Comparison of ENCODE assay signal across 8 cellular contexts in the genomic region with DNA sequence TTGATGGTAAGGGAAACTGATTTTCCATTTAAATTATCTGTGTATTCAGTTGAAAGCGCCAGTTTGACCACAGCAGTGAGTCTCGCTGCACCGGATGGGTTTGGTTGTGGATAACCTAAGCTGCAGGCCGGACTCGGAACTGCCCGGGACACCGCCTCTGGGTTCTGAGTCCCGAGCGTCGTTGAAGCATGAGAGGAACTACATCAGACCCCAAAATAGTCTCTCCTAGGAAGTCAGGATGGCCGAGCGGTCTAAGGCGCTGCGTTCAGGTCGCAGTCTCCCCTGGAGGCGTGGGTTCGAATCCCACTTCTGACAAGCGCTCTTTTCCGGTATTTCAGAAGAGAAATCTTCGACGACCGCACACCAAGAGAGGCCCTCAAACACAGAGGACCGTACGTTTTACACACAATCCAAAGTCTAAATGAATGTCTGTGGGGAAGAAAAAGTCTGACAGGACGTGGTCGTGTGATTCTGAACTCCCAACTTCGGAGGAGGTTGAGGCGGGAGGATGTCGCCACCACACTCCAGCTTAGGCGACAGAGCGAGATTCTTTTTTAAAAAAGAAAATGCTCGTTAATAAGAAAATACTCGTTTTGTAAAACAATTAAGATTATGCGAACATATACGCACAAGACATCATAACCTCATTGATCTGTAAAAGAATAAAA. TPM values are rescaled to one million over a fixed set of nuclear protein-coding genes. Genes with fewer than 3 reads are reported as not detected.
DNase-seq lines count a peak whose midpoint lies in the region; ATAC-seq, FAIRE-seq and TF ChIP-seq lines count a peak whose summit lies in the region.

No MANE protein-coding gene starts in this region.

- dilution Hi-C loops in endothelial cell of umbilical vein (cut with MboI; ENCODE audit: extremely low pct_ligation_motif_present, low sequenced_read_pairs): loop anchor here (25.0 kb wide), 1 partner anchor 112 kb away; the partner anchor contains the start of gene CCL17

- H3K27ac Mint-ChIP-seq in CD4-positive, CD25-positive, alpha-beta regulatory T cell: no peak overlapping the region

- no peaks in the 10 kb centered on the region for H3K79me2 ChIP-seq in endothelial cell of umbilical vein (ENCODE audit: control insufficient read depth, insufficient read depth, low read length)

- no peak for TF ChIP-seq CTCF in HL-60 (IDR thresholded peaks at IDR 0.05; ENCODE audit: insufficient read depth, low read length)
- peak in 1 of 2 donors; percentile 7 for TF ChIP-seq CTCF in endothelial cell of umbilical vein (IDR thresholded peaks at IDR 0.05; ENCODE audit: extremely low read depth in 1 of 2, insufficient read depth in 1 of 2, low read depth in 1 of 2, low read length in 2 of 2)

- no peaks in the 10 kb centered on the region for H3K9me3 ChIP-seq in CD4-positive, CD25-positive, alpha-beta regulatory T cell (ENCODE audit: control insufficient read depth in 2 of 2, low read length in 2 of 2)
- no peaks in the 10 kb centered on the region for H3K9me3 ChIP-seq in NT2/D1 (ENCODE audit: insufficient read depth, low read length)
- H3K9me3 ChIP-seq in endothelial cell of umbilical vein (replicated peaks; ENCODE audit: control insufficient read depth, insufficient read depth, low read length): no peaks in the 10 kb centered on the region

- no peak overlapping the region for H3K4me3 Mint-ChIP-seq in CD4-positive, CD25-positive, alpha-beta regulatory T cell

- H3K36me3 ChIP-seq in CD4-positive, CD25-positive, alpha-beta regulatory T cell (ENCODE audit: control insufficient read depth, insufficient read depth, low read length): no peaks in the 10 kb centered on the region
- H3K36me3 ChIP-seq in NT2/D1 (ENCODE audit: insufficient read depth, insufficient read length, low read length) (no peaks in the 10 kb centered on the region), endothelial cell of umbilical vein (ENCODE audit: control insufficient read depth in 2 of 2, extremely low read depth in 1 of 2, insufficient read depth in 2 of 2, low read length in 2 of 2) (no peaks in the 10 kb centered on the region)

- POLR2A ChIA-PET in endothelial cell of umbilical vein (lab: Charles Lee): interaction anchor here (1.0 kb wide), 2 partner anchors 54 to 117 kb away, joined by 4 read pairs; partner anchors contain the start of gene ARL2BP

- no peaks in the 10 kb centered on the region for H3K27me3 ChIP-seq in CD4-positive, CD25-positive, alpha-beta regulatory T cell (ENCODE audit: control insufficient read depth, insufficient read depth, low read length)
- H3K27me3 ChIP-seq in HL-60 (ENCODE audit: insufficient read depth, poor library complexity, severe bottlenecking): no peaks in the 10 kb centered on the region
- H3K27me3 ChIP-seq in NT2/D1 (ENCODE audit: insufficient read depth, insufficient read length): no peaks in the 10 kb centered on the region
- no peaks in the 10 kb centered on the region for H3K27me3 ChIP-seq in endothelial cell of umbilical vein (ENCODE audit: control insufficient read depth in 2 of 2, insufficient read depth in 2 of 2, low read length in 2 of 2)

- H3K4me3 ChIP-seq in CD4-positive, CD25-positive, alpha-beta regulatory T cell (ENCODE audit: low read depth, low read length): peak overlapping the region; percentile 90
- H3K4me3 ChIP-seq in HL-60 (replicated peaks; ENCODE audit: insufficient read depth, low read length) (peak overlapping the region; percentile 33), NT2/D1 (ENCODE audit: insufficient read length, low read depth) (peak overlapping the region; percentile 58), endothelial cell of umbilical vein (replicated peaks in 1 of 3; ENCODE audit: insufficient read depth in 1 of 3, low read depth in 1 of 3, low read length in 3 of 3) (peak overlapping the region; percentile 23 to 60 (median 31))

- ATAC-seq in CD4-positive, CD25-positive, alpha-beta regulatory T cell (ENCODE audit: low read depth in 2 of 2): peak; percentile 36 to 45
- peak; percentile 41 for ATAC-seq in GM19467 (IDR thresholded peaks at IDR 0.05; ENCODE audit: unreplicated experiment)

- H4K20me1 ChIP-seq in endothelial cell of umbilical vein (replicated peaks; ENCODE audit: control insufficient read depth, extremely low read depth, insufficient read depth, low read length): no peaks in the 10 kb centered on the region

- peak; percentile 43 for TF ChIP-seq POLR2A in endothelial cell of umbilical vein (IDR thresholded peaks at IDR 0.05; ENCODE audit: low read depth, low read length)

- H3K27ac ChIP-seq in CD4-positive, CD25-positive, alpha-beta regulatory T cell (ENCODE audit: insufficient read depth, low read length, poor library complexity, severe bottlenecking): peak overlapping the region; percentile 86
- H3K27ac ChIP-seq in HL-60 (replicated peaks): peak overlapping the region; percentile 47
- peak overlapping the region; percentile 35 for H3K27ac ChIP-seq in endothelial cell of umbilical vein (ENCODE audit: insufficient read depth, low read depth, low read length)

- BruUV-seq in endothelial cell of umbilical vein (replicated peaks; lab: Mats Ljungman, UMichigan): no TSS peak

- H3K9ac ChIP-seq in NT2/D1 (ENCODE audit: insufficient read length, low read depth): peak overlapping the region; percentile 62
- peak overlapping the region; percentile 69 for H3K9ac ChIP-seq in endothelial cell of umbilical vein (replicated peaks; ENCODE audit: extremely low read depth, insufficient read depth, low read length)

- H2AFZ ChIP-seq in endothelial cell of umbilical vein (ENCODE audit: low read depth, low read length): peak overlapping the region; percentile 85

- peaks cover 5% of the 10 kb centered on the region for H3K27me3 Mint-ChIP-seq in CD4-positive, CD25-positive, alpha-beta regulatory T cell

- no peak for FAIRE-seq in endothelial cell of umbilical vein (lab: Jason Lieb, UNC)

- CTCF ChIA-PET in endothelial cell of umbilical vein (lab: Charles Lee): interaction anchor here (0.7 to 15.9 kb wide), 31 partner anchors 9 to 334 kb away, joined by 3 to 507 read pairs (median 5); partner anchors contain the start of genes ARL2BP, CIAPIN1, COQ9 and CPNE2

- peaks cover 0 to 3% (median 0%) of the 10 kb centered on the region in 7 donors for H3K9me3 Mint-ChIP-seq in CD4-positive, CD25-positive, alpha-beta regulatory T cell

- peak; percentile 75 to 88 (median 86) for DNase-seq in CD4-positive, CD25-positive, alpha-beta regulatory T cell
- DNase-seq in HL-60 (ENCODE audit: low read depth in 1 of 2, low spot score in 1 of 2) (peak; percentile 84 to 90), NT2/D1 (ENCODE audit: low read depth, low spot score) (peak; percentile 90), endothelial cell of umbilical vein (ENCODE audit: low read depth, low spot score) (peak; percentile 95), midbrain (lab: John Stamatoyannopoulos, UW) (peak; percentile 94)
- DNase-seq in activated CD8-positive, alpha-beta memory T cell treated with anti-CD3 and anti-CD28 coated beads, Interleukin-2, amount 50 U/mL, for 4 hours: peak; percentile 74
- DNase-seq in stimulated activated CD8-positive, alpha-beta memory T cell treated with anti-CD3 and anti-CD28 coated beads, Interleukin-2, amount 100 ng/mL, for 1 hour (ENCODE audit: low read depth in 2 of 2): peak; percentile 56 to 62

- H3K4me1 Mint-ChIP-seq in CD4-positive, CD25-positive, alpha-beta regulatory T cell: peaks cover 0 to 12% (median 4%) of the 10 kb centered on the region in 4 donors

- peaks cover 19% of the 10 kb centered on the region for H3K4me1 ChIP-seq in CD4-positive, CD25-positive, alpha-beta regulatory T cell (ENCODE audit: control insufficient read depth, insufficient read depth, low read length, poor library complexity, severe bottlenecking)
- peaks cover 6% of the 10 kb centered on the region for H3K4me1 ChIP-seq in NT2/D1 (ENCODE audit: insufficient read depth, insufficient read length)
- peaks cover 17% of the 10 kb centered on the region for H3K4me1 ChIP-seq in endothelial cell of umbilical vein (ENCODE audit: control insufficient read depth, extremely low read depth, insufficient read depth, low read length)

- intact Hi-C loops in endothelial cell of umbilical vein (cut with micrococcal nuclease): loop anchor here (1.0 kb wide), 12 partner anchors 16 to 219 kb away; partner anchors contain the start of genes ARL2BP, CIAPIN1, COQ9 and PSME3IP1

- no peaks in the 10 kb centered on the region for H3K9me1 ChIP-seq in endothelial cell of umbilical vein (replicated peaks; ENCODE audit: control insufficient read depth, extremely low read depth, insufficient read depth, low read length)

- peak overlapping the region; percentile 57 for H3K4me2 ChIP-seq in endothelial cell of umbilical vein (ENCODE audit: insufficient read depth, low read length)

- peaks cover 2% of the 10 kb centered on the region for H3K36me3 Mint-ChIP-seq in CD4-positive, CD25-positive, alpha-beta regulatory T cell

RNA-seq across cellular contexts. Expression of gene PLLP, which starts 15.4 kb away (rescaled TPM):
- not detected for total RNA-seq in CD4-positive, CD25-positive, alpha-beta regulatory T cell
- polyA plus RNA-seq in CD4-positive, CD25-positive, alpha-beta regulatory T cell: 1 to 10 TPM in 2 of 4 donors, under 1 TPM in 2; 0.46 to 1.3 (median 0.82) TPM
- total RNA-seq in endothelial cell of umbilical vein: 3.1 and 4.4 TPM in 2 replicates
- polyA plus RNA-seq in endothelial cell of umbilical vein: 14.4 and 19.3 TPM in 2 replicates
- 8.6 and 9.4 TPM in 2 replicates for polyA plus RNA-seq in endothelial cell of umbilical vein (2011; cell fraction: cytosol; rRNA removed)
- 2.9 and 4.0 TPM in 2 replicates for polyA plus RNA-seq in endothelial cell of umbilical vein (2011; cell fraction: nucleus; rRNA removed)
- polyA plus RNA-seq in endothelial cell of umbilical vein (2012): 2.6 and 2.9 TPM in 2 replicates
- polyA minus RNA-seq in endothelial cell of umbilical vein: 4.8 and 5.6 TPM in 2 replicates
- 41.6 TPM for polyA minus RNA-seq in endothelial cell of umbilical vein (2011; cell fraction: cytosol; rRNA and poly(A)+ RNA removed)
- 1.4 and 1.6 TPM in 2 replicates for polyA minus RNA-seq in endothelial cell of umbilical vein (2011; cell fraction: nucleus; rRNA and poly(A)+ RNA removed)

RNA-seq across cellular contexts. Expression of gene ARL2BP, which starts 54.8 kb away (rescaled TPM):
- 26.9 TPM for total RNA-seq in CD4-positive, CD25-positive, alpha-beta regulatory T cell
- 100 to 1,000 TPM; 102 to 121 (median 104) TPM for polyA plus RNA-seq in CD4-positive, CD25-positive, alpha-beta regulatory T cell
- total RNA-seq in endothelial cell of umbilical vein: 76.7 and 80.4 TPM in 2 replicates
- polyA plus RNA-seq in endothelial cell of umbilical vein: 103 and 111 TPM in 2 replicates
- 81.7 and 87.7 TPM in 2 replicates for polyA plus RNA-seq in endothelial cell of umbilical vein (2011; cell fraction: cytosol; rRNA removed)
- 33.2 and 36.3 TPM in 2 replicates for polyA plus RNA-seq in endothelial cell of umbilical vein (2011; cell fraction: nucleus; rRNA removed)
- 76.8 and 88.3 TPM in 2 replicates for polyA plus RNA-seq in endothelial cell of umbilical vein (2012)
- 73.4 and 77.5 TPM in 2 replicates for polyA minus RNA-seq in endothelial cell of umbilical vein
- polyA minus RNA-seq in endothelial cell of umbilical vein (2011; cell fraction: cytosol; rRNA and poly(A)+ RNA removed): 27.3 TPM
- polyA minus RNA-seq in endothelial cell of umbilical vein (2011; cell fraction: nucleus; rRNA and poly(A)+ RNA removed): 17.6 and 23.6 TPM in 2 replicates

RNA-seq across cellular contexts. Expression of gene CCL22, which starts 58.7 kb away (rescaled TPM):
- total RNA-seq in CD4-positive, CD25-positive, alpha-beta regulatory T cell: not detected
- polyA plus RNA-seq in CD4-positive, CD25-positive, alpha-beta regulatory T cell: not detected
- not detected in 2 replicates for total RNA-seq in endothelial cell of umbilical vein
- polyA plus RNA-seq in endothelial cell of umbilical vein: not detected in 2 replicates
- polyA plus RNA-seq in endothelial cell of umbilical vein (2011; cell fraction: cytosol; rRNA removed): not detected in 2 replicates
- polyA plus RNA-seq in endothelial cell of umbilical vein (2011; cell fraction: nucleus; rRNA removed): not detected in 2 replicates
- not detected in 2 replicates for polyA plus RNA-seq in endothelial cell of umbilical vein (2012)
- polyA minus RNA-seq in endothelial cell of umbilical vein: not detected in 2 replicates
- not detected for polyA minus RNA-seq in endothelial cell of umbilical vein (2011; cell fraction: cytosol; rRNA and poly(A)+ RNA removed)
- not detected in 2 replicates for polyA minus RNA-seq in endothelial cell of umbilical vein (2011; cell fraction: nucleus; rRNA and poly(A)+ RNA removed)

Comparison
In these comparisons a context has a peak if more than half of its experiments do, and no peak if none do; other contexts are left out.
1. Peak in every context shown above with its lines: DNase-seq, ATAC-seq, H3K4me3 ChIP-seq and H3K27ac ChIP-seq.
2. H3K27ac ChIP-seq: peak in every context shown above with its lines; median percentile 86 in CD4-positive, CD25-positive, alpha-beta regulatory T cell; 47 in HL-60; 35 in endothelial cell of umbilical vein.
3. H3K4me3 ChIP-seq: peak in every context shown above with its lines; median percentile 90 in CD4-positive, CD25-positive, alpha-beta regulatory T cell; 58 in NT2/D1; 33 in HL-60; 31 in endothelial cell of umbilical vein.